28 cellular contexts compared by ENCODE assay signal in the genomic region with DNA sequence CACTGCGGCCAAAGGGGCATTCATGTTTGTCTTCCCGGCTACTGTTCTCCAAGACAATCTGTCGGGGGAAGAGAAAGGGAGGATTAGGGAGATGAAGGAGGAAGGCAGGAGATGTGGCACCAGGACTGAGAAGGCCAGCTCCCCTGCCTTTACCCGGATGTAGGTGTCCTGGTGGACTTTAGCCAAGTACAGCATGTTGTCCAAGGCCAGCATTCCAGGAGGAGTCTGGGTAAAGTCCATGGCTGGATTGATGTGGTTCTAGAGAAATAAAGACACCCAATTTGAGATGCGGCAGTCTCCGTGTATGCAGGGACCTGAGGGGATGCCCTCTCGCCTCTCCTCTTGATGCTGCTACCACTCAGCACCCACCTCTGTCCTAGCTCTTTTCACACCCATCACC.
"Had no signal": no experiment of that assay in that cellular context is flagged by ENCODE, and none has a peak within 500 bp of the region (broad histone marks: within the 10 kb centered on the region; RNA-seq: fewer than 3 reads in every experiment).

No MANE protein-coding gene starts in this region.

- H3K4me3 ChIP-seq: adrenal gland, SJCRH30 had no signal

- H3K9me3 ChIP-seq: adrenal gland, SJCRH30, SK-N-SH had no signal

- H3K4me1 Mint-ChIP-seq: activated B cell treated with CpG ODN at 0.5 μM for 24 hours had no signal

- H3K27ac ChIP-seq: adrenal gland, SJCRH30 had no signal

- H3K27me3 ChIP-seq: adrenal gland, SJCRH30 had no signal

- H3K9ac ChIP-seq: SK-N-SH had no signal

- H3K9me3 Mint-ChIP-seq: activated B cell treated with CpG ODN at 0.5 μM for 24 hours; activated CD4-positive, alpha-beta T cell treated with anti-CD3 and anti-CD28 coated beads, Interleukin-2, amount 10 ng/mL, durations not matched to agents 24 days and 14 days; activated naive CD8-positive, alpha-beta T cell treated with anti-CD3 and anti-CD28 coated beads, Interleukin-2, amount 10 ng/mL, durations not matched to agents 7 days and 5 days; activated T-cell treated with anti-CD3 and anti-CD28 coated beads, Interleukin-2, amount 50 U/mL, for 72 hours had no signal

- H3K27ac Mint-ChIP-seq: activated B cell treated with CpG ODN at 0.5 μM for 24 hours; activated CD4-positive, alpha-beta T cell treated with anti-CD3 and anti-CD28 coated beads, Interleukin-2, amount 10 ng/mL, durations not matched to agents 24 days and 14 days; activated naive CD8-positive, alpha-beta T cell treated with anti-CD3 and anti-CD28 coated beads, Interleukin-2, amount 10 ng/mL, durations not matched to agents 7 days and 5 days; activated T-cell treated with anti-CD3 and anti-CD28 coated beads, Interleukin-2, amount 50 U/mL, for 72 hours had no signal

- H3K4me2 ChIP-seq: SK-N-SH had no signal

- H3K27me3 Mint-ChIP-seq: activated B cell treated with CpG ODN at 0.5 μM for 24 hours; activated CD4-positive, alpha-beta T cell treated with anti-CD3 and anti-CD28 coated beads, Interleukin-2, amount 10 ng/mL, durations not matched to agents 24 days and 14 days; activated naive CD8-positive, alpha-beta T cell treated with anti-CD3 and anti-CD28 coated beads, Interleukin-2, amount 10 ng/mL, durations not matched to agents 7 days and 5 days had no signal

- H3K4me3 Mint-ChIP-seq: activated B cell treated with CpG ODN at 0.5 μM for 24 hours; activated CD4-positive, alpha-beta T cell treated with anti-CD3 and anti-CD28 coated beads, Interleukin-2, amount 10 ng/mL, durations not matched to agents 24 days and 14 days; activated naive CD8-positive, alpha-beta T cell treated with anti-CD3 and anti-CD28 coated beads, Interleukin-2, amount 10 ng/mL, durations not matched to agents 7 days and 5 days; activated T-cell treated with anti-CD3 and anti-CD28 coated beads, Interleukin-2, amount 50 U/mL, for 72 hours had no signal

- H3K4me1 ChIP-seq: adrenal gland, SJCRH30 had no signal

- DNase-seq: activated B cell treated with CpG ODN at 0.5 μM for 24 hours; activated CD4-positive, alpha-beta T cell treated with anti-CD3 and anti-CD28 coated beads for 1 hour; activated CD4-positive, alpha-beta T cell treated with anti-CD3 and anti-CD28 coated beads, Interleukin-2, amount 10 ng/mL, durations not matched to agents 24 days and 14 days; activated CD4-positive, alpha-beta T cell treated with anti-CD3 and anti-CD28 coated beads, Interleukin-2, amount 50 U/mL, for 48 hours; activated CD8-positive, alpha-beta memory T cell treated with anti-CD3 and anti-CD28 coated beads, Interleukin-2, amount 50 U/mL, for 4 hours; activated naive CD4-positive, alpha-beta T cell treated with anti-CD3 and anti-CD28 coated beads, Interleukin-2, amount 50 U/mL, for 16 hours; activated naive CD8-positive, alpha-beta T cell treated with anti-CD3 and anti-CD28 coated beads, Interleukin-2, amount 10 ng/mL, durations not matched to agents 7 days and 5 days; activated T-cell treated with anti-CD3 and anti-CD28 coated beads, Interleukin-2, amount 50 U/mL, for 72 hours; adrenal gland; anterior cingulate cortex; cerebellar nuclear complex; Karpas-422; MM.1S; NCI-H1105; NCI-H1436 treated with DMSO at 0.1 percent for 48 hours; NCI-H187; NCI-H2081; NCI-H510A treated with DMSO at 0.1 percent for 48 hours; NCI-H69; NK-92 treated with Interleukin-12 subunit alpha and Interleukin-12 subunit beta, amount 100 ng/mL, for 24 hours; OCI-M1; RPMI8226; SJCRH30; SK-N-SH; T-helper 1 cell; T-helper 9 cell had no signal

- ATAC-seq: activated T-cell treated with anti-CD3 and anti-CD28 coated beads, Interleukin-2, amount 50 U/mL, for 72 hours; Panc1; Right ventricle myocardium inferior had no signal
